1 cellular context compared by ENCODE assay signal in the genomic region with DNA sequence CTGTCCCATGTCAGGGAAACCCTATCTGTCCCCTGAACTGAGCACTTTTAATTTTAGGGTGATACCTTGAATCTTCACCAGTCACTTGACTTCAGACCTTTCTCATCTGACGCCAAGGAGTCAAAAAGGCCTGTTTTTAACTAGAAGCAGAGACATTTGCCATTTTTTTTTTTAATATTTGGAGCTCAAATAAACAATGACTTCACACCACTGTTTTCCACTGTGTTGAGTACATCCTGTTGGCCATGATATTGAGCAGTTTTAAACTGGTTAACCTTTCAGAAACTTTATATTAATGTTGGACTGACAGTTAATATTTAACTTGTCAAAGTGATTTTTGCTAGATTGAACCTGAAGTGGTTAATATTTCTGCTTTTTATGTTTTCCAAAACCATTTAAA.
TF ChIP-seq lines count a peak whose summit lies in the region.

No MANE protein-coding gene starts in this region.

TF ChIP-seq in K562, 482 proteins besides CTCF, POLR2A, EP300 and RAD21:
- TF ChIP-seq ELF2 (CRISPR knock-in tag; IDR thresholded peaks at IDR 0.05) (no peak), CSDE1 (IDR thresholded peaks at IDR 0.05) (no peak), BRD4 (IDR thresholded peaks at IDR 0.05) (no peak), NFIC (IDR thresholded peaks at IDR 0.05) (no peak), PURB (CRISPR knock-in tag; IDR thresholded peaks at IDR 0.05; ENCODE audit: low read depth) (no peak)
- TF ChIP-seq, protein P1, sequence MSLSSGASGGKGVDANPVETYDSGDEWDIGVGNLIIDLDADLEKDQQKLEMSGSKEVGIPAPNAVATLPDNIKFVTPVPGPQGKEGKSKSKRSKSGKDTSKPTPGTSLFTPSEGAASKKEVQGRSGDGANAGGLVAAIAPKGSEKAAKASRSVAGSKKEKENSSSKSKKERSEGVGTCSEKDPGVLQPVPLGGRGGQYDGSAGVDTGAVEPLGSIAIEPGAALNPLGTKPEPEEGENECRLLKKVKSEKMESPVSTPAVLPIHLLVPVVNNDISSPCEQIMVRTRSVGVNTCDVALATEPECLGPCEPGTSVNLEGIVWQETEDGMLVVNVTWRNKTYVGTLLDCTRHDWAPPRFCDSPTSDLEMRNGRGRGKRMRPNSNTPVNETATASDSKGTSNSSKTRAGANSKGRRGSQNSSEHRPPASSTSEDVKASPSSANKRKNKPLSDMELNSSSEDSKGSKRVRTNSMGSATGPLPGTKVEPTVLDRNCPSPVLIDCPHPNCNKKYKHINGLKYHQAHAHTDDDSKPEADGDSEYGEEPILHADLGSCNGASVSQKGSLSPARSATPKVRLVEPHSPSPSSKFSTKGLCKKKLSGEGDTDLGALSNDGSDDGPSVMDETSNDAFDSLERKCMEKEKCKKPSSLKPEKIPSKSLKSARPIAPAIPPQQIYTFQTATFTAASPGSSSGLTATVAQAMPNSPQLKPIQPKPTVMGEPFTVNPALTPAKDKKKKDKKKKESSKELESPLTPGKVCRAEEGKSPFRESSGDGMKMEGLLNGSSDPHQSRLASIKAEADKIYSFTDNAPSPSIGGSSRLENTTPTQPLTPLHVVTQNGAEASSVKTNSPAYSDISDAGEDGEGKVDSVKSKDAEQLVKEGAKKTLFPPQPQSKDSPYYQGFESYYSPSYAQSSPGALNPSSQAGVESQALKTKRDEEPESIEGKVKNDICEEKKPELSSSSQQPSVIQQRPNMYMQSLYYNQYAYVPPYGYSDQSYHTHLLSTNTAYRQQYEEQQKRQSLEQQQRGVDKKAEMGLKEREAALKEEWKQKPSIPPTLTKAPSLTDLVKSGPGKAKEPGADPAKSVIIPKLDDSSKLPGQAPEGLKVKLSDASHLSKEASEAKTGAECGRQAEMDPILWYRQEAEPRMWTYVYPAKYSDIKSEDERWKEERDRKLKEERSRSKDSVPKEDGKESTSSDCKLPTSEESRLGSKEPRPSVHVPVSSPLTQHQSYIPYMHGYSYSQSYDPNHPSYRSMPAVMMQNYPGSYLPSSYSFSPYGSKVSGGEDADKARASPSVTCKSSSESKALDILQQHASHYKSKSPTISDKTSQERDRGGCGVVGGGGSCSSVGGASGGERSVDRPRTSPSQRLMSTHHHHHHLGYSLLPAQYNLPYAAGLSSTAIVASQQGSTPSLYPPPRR (CRISPR knock-in tag; IDR thresholded peaks at IDR 0.05; ENCODE audit: borderline replicate concordance) = no peak
- TF ChIP-seq, protein P2, sequence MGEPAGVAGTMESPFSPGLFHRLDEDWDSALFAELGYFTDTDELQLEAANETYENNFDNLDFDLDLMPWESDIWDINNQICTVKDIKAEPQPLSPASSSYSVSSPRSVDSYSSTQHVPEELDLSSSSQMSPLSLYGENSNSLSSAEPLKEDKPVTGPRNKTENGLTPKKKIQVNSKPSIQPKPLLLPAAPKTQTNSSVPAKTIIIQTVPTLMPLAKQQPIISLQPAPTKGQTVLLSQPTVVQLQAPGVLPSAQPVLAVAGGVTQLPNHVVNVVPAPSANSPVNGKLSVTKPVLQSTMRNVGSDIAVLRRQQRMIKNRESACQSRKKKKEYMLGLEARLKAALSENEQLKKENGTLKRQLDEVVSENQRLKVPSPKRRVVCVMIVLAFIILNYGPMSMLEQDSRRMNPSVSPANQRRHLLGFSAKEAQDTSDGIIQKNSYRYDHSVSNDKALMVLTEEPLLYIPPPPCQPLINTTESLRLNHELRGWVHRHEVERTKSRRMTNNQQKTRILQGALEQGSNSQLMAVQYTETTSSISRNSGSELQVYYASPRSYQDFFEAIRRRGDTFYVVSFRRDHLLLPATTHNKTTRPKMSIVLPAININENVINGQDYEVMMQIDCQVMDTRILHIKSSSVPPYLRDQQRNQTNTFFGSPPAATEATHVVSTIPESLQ (CRISPR knock-in tag; IDR thresholded peaks at IDR 0.05) = no peak
- TF ChIP-seq, protein P3, sequence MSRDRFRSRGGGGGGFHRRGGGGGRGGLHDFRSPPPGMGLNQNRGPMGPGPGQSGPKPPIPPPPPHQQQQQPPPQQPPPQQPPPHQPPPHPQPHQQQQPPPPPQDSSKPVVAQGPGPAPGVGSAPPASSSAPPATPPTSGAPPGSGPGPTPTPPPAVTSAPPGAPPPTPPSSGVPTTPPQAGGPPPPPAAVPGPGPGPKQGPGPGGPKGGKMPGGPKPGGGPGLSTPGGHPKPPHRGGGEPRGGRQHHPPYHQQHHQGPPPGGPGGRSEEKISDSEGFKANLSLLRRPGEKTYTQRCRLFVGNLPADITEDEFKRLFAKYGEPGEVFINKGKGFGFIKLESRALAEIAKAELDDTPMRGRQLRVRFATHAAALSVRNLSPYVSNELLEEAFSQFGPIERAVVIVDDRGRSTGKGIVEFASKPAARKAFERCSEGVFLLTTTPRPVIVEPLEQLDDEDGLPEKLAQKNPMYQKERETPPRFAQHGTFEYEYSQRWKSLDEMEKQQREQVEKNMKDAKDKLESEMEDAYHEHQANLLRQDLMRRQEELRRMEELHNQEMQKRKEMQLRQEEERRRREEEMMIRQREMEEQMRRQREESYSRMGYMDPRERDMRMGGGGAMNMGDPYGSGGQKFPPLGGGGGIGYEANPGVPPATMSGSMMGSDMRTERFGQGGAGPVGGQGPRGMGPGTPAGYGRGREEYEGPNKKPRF (IDR thresholded peaks at IDR 0.05; ENCODE audit: low read depth, low read length) = no peak
- TF ChIP-seq, protein P4, sequence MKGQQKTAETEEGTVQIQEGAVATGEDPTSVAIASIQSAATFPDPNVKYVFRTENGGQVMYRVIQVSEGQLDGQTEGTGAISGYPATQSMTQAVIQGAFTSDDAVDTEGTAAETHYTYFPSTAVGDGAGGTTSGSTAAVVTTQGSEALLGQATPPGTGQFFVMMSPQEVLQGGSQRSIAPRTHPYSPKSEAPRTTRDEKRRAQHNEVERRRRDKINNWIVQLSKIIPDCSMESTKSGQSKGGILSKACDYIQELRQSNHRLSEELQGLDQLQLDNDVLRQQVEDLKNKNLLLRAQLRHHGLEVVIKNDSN (CRISPR knock-in tag; IDR thresholded peaks at IDR 0.05) = no peak
- TF ChIP-seq, protein P5, sequence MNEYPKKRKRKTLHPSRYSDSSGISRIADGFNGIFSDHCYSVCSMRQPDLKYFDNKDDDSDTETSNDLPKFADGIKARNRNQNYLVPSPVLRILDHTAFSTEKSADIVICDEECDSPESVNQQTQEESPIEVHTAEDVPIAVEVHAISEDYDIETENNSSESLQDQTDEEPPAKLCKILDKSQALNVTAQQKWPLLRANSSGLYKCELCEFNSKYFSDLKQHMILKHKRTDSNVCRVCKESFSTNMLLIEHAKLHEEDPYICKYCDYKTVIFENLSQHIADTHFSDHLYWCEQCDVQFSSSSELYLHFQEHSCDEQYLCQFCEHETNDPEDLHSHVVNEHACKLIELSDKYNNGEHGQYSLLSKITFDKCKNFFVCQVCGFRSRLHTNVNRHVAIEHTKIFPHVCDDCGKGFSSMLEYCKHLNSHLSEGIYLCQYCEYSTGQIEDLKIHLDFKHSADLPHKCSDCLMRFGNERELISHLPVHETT (CRISPR knock-in tag; conservative IDR thresholded peaks at IDR 0.05 in 1 of 2, IDR thresholded peaks at IDR 0.05 in 1 of 2) = no peak
